Comparison of ENCODE assay signal across 17 cellular contexts in genomic region chr3:195140816-195141793, GRCh38.
"Had no signal": no experiment of that assay in that cellular context is flagged by ENCODE, and none has a peak within 500 bp of the region (broad histone marks: within the 10 kb centered on the region; RNA-seq: fewer than 3 reads in every experiment).

No MANE protein-coding gene starts in this region.

- H3K4me3 ChIP-seq: body of pancreas, gastroesophageal sphincter, thoracic aorta, vagina had no signal

- H3K27ac ChIP-seq: body of pancreas, gastroesophageal sphincter, thoracic aorta, vagina had no signal

- FAIRE-seq: kidney had no signal

- H3K36me3 ChIP-seq: gastroesophageal sphincter, thoracic aorta, vagina had no signal

- DNase-seq: activated CD4-positive, alpha-beta T cell treated with anti-CD3 and anti-CD28 coated beads for 4 hours; activated CD8-positive, alpha-beta memory T cell treated with anti-CD3 and anti-CD28 coated beads, Interleukin-2, amount 50 U/mL, for 48 hours; activated CD8-positive, alpha-beta T cell treated with anti-CD3 and anti-CD28 coated beads for 36 hours; activated naive CD4-positive, alpha-beta T cell treated with anti-CD3 and anti-CD28 coated beads for 36 hours; body of pancreas; cerebellar nuclear complex; endodermal cell; kidney; left ventricle myocardium superior; mesendoderm; stimulated activated CD4-positive, alpha-beta T cell treated with anti-CD3 and anti-CD28 coated beads, Interleukin-4, amount 100 ng/mL, for 24 hours; stimulated activated naive CD8-positive, alpha-beta T cell treated with anti-CD3 and anti-CD28 coated beads, Interleukin-15, amount 100 ng/mL, for 72 hours; SW 1271; T-helper 9 cell had no signal

- H3K4me1 ChIP-seq: body of pancreas, gastroesophageal sphincter had no signal

- ATAC-seq: activated CD8-positive, alpha-beta T cell treated with anti-CD3 and anti-CD28 coated beads for 36 hours; body of pancreas; gastroesophageal sphincter; left ventricle myocardium superior; stimulated activated naive CD8-positive, alpha-beta T cell treated with anti-CD3 and anti-CD28 coated beads, Interleukin-15, amount 100 ng/mL, for 72 hours had no signal

- H3K27me3 ChIP-seq: body of pancreas, gastroesophageal sphincter, vagina had no signal

- H3K9me3 ChIP-seq: body of pancreas, gastroesophageal sphincter, vagina had no signal
